Comparison of ENCODE assay signal across 9 cellular contexts in genomic region chr13:22161871-22162270, GRCh38.
DNase-seq lines count a peak whose midpoint lies in the region; ATAC-seq and TF ChIP-seq lines count a peak whose summit lies in the region.
"Had no signal": no experiment of that assay in that cellular context is flagged by ENCODE, and none has a peak within 500 bp of the region (broad histone marks: within the 10 kb centered on the region; RNA-seq: fewer than 3 reads in every experiment).

No MANE protein-coding gene starts in this region.

- POLR2A ChIA-PET in activated CD8-positive, alpha-beta T cell treated with anti-CD3 and anti-CD28 coated beads for 36 hours (lab: Charles Lee), result no interaction called here

- H3K27me3 ChIP-seq in dorsolateral prefrontal cortex, result no peaks in the 10 kb centered on the region

- no peak overlapping the region for H3K27ac ChIP-seq in dorsolateral prefrontal cortex

- ATAC-seq in natural killer cell treated with Interleukin-12 subunit alpha and Interleukin-12 subunit beta and Interleukin-15 and Interleukin-18, amount 100 ng/mL, for 72 hours, result peak; percentile 90
- no peak for ATAC-seq in natural killer cell
- ATAC-seq in HG02678 (IDR thresholded peaks at IDR 0.05; ENCODE audit: unreplicated experiment), result peak; percentile 88
- peak; percentile 56 for ATAC-seq in HG03575 (IDR thresholded peaks at IDR 0.05; ENCODE audit: extremely low read depth, insufficient number of reproducible peaks, low FRiP score, unreplicated experiment)
- no peak for ATAC-seq in activated CD8-positive, alpha-beta T cell treated with anti-CD3 and anti-CD28 coated beads for 36 hours
- ATAC-seq in left ventricle myocardium superior, result no peak

- H3K36me3 Mint-ChIP-seq in natural killer cell treated with Interleukin-12 subunit alpha and Interleukin-12 subunit beta and Interleukin-15 and Interleukin-18, amount 100 ng/mL, for 72 hours, result peaks cover 13% of the 10 kb centered on the region
- H3K36me3 Mint-ChIP-seq in natural killer cell, result no peaks in the 10 kb centered on the region
- H3K36me3 Mint-ChIP-seq in activated CD8-positive, alpha-beta T cell treated with anti-CD3 and anti-CD28 coated beads for 36 hours (ENCODE audit: low read depth), result no peaks in the 10 kb centered on the region

- intact Hi-C loops in natural killer cell (cut with micrococcal nuclease) (no loop called here), dorsolateral prefrontal cortex (cut with DNase I) (no loop called here), left ventricle myocardium superior (cut with micrococcal nuclease) (no loop called here)
- intact Hi-C loops in activated CD8-positive, alpha-beta T cell treated with anti-CD3 and anti-CD28 coated beads for 36 hours (cut with micrococcal nuclease), result no loop called here

- H3K27ac Mint-ChIP-seq in natural killer cell treated with Interleukin-12 subunit alpha and Interleukin-12 subunit beta and Interleukin-15 and Interleukin-18, amount 100 ng/mL, for 72 hours, result peak overlapping the region; percentile 70 to 91
- no peak overlapping the region for H3K27ac Mint-ChIP-seq in natural killer cell
- no peak overlapping the region for H3K27ac Mint-ChIP-seq in activated CD8-positive, alpha-beta T cell treated with anti-CD3 and anti-CD28 coated beads for 36 hours

- no peaks in the 10 kb centered on the region for H3K9me3 Mint-ChIP-seq in natural killer cell treated with Interleukin-12 subunit alpha and Interleukin-12 subunit beta and Interleukin-15 and Interleukin-18, amount 100 ng/mL, for 72 hours
- no peaks in the 10 kb centered on the region for H3K9me3 Mint-ChIP-seq in natural killer cell
- no peaks in the 10 kb centered on the region for H3K9me3 Mint-ChIP-seq in activated CD8-positive, alpha-beta T cell treated with anti-CD3 and anti-CD28 coated beads for 36 hours

- CTCF ChIA-PET in activated CD8-positive, alpha-beta T cell treated with anti-CD3 and anti-CD28 coated beads for 36 hours (lab: Charles Lee), result no interaction called here

- H3K4me3 Mint-ChIP-seq in natural killer cell treated with Interleukin-12 subunit alpha and Interleukin-12 subunit beta and Interleukin-15 and Interleukin-18, amount 100 ng/mL, for 72 hours, result peak overlapping the region; percentile 73
- H3K4me3 Mint-ChIP-seq in natural killer cell, result no peak overlapping the region
- no peak overlapping the region for H3K4me3 Mint-ChIP-seq in activated CD8-positive, alpha-beta T cell treated with anti-CD3 and anti-CD28 coated beads for 36 hours

- peaks cover 51 to 53% of the 10 kb centered on the region in 2 donors for H3K4me1 Mint-ChIP-seq in natural killer cell treated with Interleukin-12 subunit alpha and Interleukin-12 subunit beta and Interleukin-15 and Interleukin-18, amount 100 ng/mL, for 72 hours (ENCODE audit: low read depth in 2 of 2)
- H3K4me1 Mint-ChIP-seq in natural killer cell, result peaks cover 19 to 23% of the 10 kb centered on the region in 2 donors
- H3K4me1 Mint-ChIP-seq in activated CD8-positive, alpha-beta T cell treated with anti-CD3 and anti-CD28 coated beads for 36 hours (ENCODE audit: low read depth), result peaks cover 23% of the 10 kb centered on the region

- TF ChIP-seq CTCF in natural killer cell (IDR thresholded peaks at IDR 0.05) (no peak), dorsolateral prefrontal cortex (IDR thresholded peaks at IDR 0.05 in 54 of 56, conservative IDR thresholded peaks at IDR 0.05 in 2 of 56; ENCODE audit: low read depth in 1 of 56, partially characterized antibody in 56 of 56) (no peak)
- TF ChIP-seq CTCF in activated CD8-positive, alpha-beta T cell treated with anti-CD3 and anti-CD28 coated beads for 36 hours (IDR thresholded peaks at IDR 0.05), result no peak

- no peaks in the 10 kb centered on the region for H3K27me3 Mint-ChIP-seq in natural killer cell treated with Interleukin-12 subunit alpha and Interleukin-12 subunit beta and Interleukin-15 and Interleukin-18, amount 100 ng/mL, for 72 hours
- peaks cover 0 to 4% of the 10 kb centered on the region in 2 donors for H3K27me3 Mint-ChIP-seq in natural killer cell (ENCODE audit: low read depth in 2 of 2)
- no peaks in the 10 kb centered on the region for H3K27me3 Mint-ChIP-seq in activated CD8-positive, alpha-beta T cell treated with anti-CD3 and anti-CD28 coated beads for 36 hours

- DNase-seq in natural killer cell treated with Interleukin-12 subunit alpha and Interleukin-12 subunit beta and Interleukin-15 and Interleukin-18, amount 100 ng/mL, for 72 hours (ENCODE audit: low spot score), result no peak
- no peak for DNase-seq in natural killer cell
- DNase-seq in activated CD8-positive, alpha-beta T cell treated with anti-CD3 and anti-CD28 coated beads for 36 hours, result no peak
- DNase-seq in dorsolateral prefrontal cortex, result no peak
- no peak for DNase-seq in kidney glomerular epithelial cell (lab: John Stamatoyannopoulos, UW)
- no peak for DNase-seq in left ventricle myocardium superior
- DNase-seq: NCI-H1436 treated with DMSO at 0.1 percent for 48 hours had no signal

- H3K4me3 ChIP-seq in dorsolateral prefrontal cortex, result no peak overlapping the region

Comparison
In these comparisons a context has a peak if more than half of its experiments do, and no peak if none do; other contexts are left out.
1. ATAC-seq: peak in natural killer cell treated with Interleukin-12 subunit alpha and Interleukin-12 subunit beta and Interleukin-15 and Interleukin-18, amount 100 ng/mL, for 72 hours (2 of 2), HG02678 (single experiment) and HG03575 (single experiment); none in natural killer cell (0 of 3), activated CD8-positive, alpha-beta T cell treated with anti-CD3 and anti-CD28 coated beads for 36 hours (single experiment) and left ventricle myocardium superior (single experiment).
2. H3K27ac Mint-ChIP-seq: peak in natural killer cell treated with Interleukin-12 subunit alpha and Interleukin-12 subunit beta and Interleukin-15 and Interleukin-18, amount 100 ng/mL, for 72 hours (2 of 2); none in natural killer cell (0 of 2) and activated CD8-positive, alpha-beta T cell treated with anti-CD3 and anti-CD28 coated beads for 36 hours (single experiment).